Comparison of ENCODE assay signal across 9 cellular contexts in genomic region chr4:158782539-158783360, GRCh38. TPM values are rescaled to one million over a fixed set of nuclear protein-coding genes. Genes with fewer than 3 reads are reported as not detected.
DNase-seq lines count a peak whose midpoint lies in the region; ATAC-seq and TF ChIP-seq lines count a peak whose summit lies in the region.
"Had no signal": no experiment of that assay in that cellular context is flagged by ENCODE, and none has a peak within 500 bp of the region (broad histone marks: within the 10 kb centered on the region; RNA-seq: fewer than 3 reads in every experiment).

No MANE protein-coding gene starts in this region.

- no peak overlapping the region for H3K4me3 Mint-ChIP-seq in activated CD4-positive, alpha-beta T cell treated with anti-CD3 and anti-CD28 coated beads, Interleukin-2, amount 10 ng/mL, durations not matched to agents 24 days and 14 days
- H3K4me3 Mint-ChIP-seq in stimulated activated naive B cell treated with anti-CD40 and anti-IgM and Interleukin-4, amounts not matched to agents 10 μg/mL and 1 μg/mL and 100 μg/mL, for 72 hours: no peak overlapping the region

- peaks cover 36% of the 10 kb centered on the region for H3K4me1 Mint-ChIP-seq in activated CD4-positive, alpha-beta T cell treated with anti-CD3 and anti-CD28 coated beads, Interleukin-2, amount 10 ng/mL, durations not matched to agents 24 days and 14 days
- peaks cover 9 to 21% of the 10 kb centered on the region in 2 donors for H3K4me1 Mint-ChIP-seq in stimulated activated naive B cell treated with anti-CD40 and anti-IgM and Interleukin-4, amounts not matched to agents 10 μg/mL and 1 μg/mL and 100 μg/mL, for 72 hours

- DNase-seq in G401 (ENCODE audit: low spot score): peak; percentile 48
- DNase-seq in body of pancreas: peak in 2 of 4 donors; percentile 25 to 41
- DNase-seq in stimulated activated CD4-positive, alpha-beta T cell treated with anti-CD3 and anti-CD28 coated beads, Interleukin-2, amount 100 ng/mL, for 24 hours: no peak
- no peak for DNase-seq in NCI-H1105 treated with DMSO at 0.1 percent for 48 hours (lab: John Stamatoyannopoulos, UW)
- no peak for DNase-seq in activated CD4-positive, alpha-beta T cell treated with anti-CD3 and anti-CD28 coated beads, Interleukin-2, amount 10 ng/mL, durations not matched to agents 24 days and 14 days
- DNase-seq in stimulated activated naive B cell treated with anti-CD40 and anti-IgM and Interleukin-4, amounts not matched to agents 10 μg/mL and 1 μg/mL and 100 μg/mL, for 72 hours: no peak
- DNase-seq: Kasumi-1 had no signal

- ATAC-seq in HG02763 (IDR thresholded peaks at IDR 0.05; ENCODE audit: unreplicated experiment) (peak; percentile 39), body of pancreas (peak; percentile 75)
- ATAC-seq in stimulated activated naive B cell treated with anti-CD40 and anti-IgM and Interleukin-4, amounts not matched to agents 10 μg/mL and 1 μg/mL and 100 μg/mL, for 72 hours (replicated peaks): no peak

- no peak overlapping the region for H3K27ac Mint-ChIP-seq in activated CD4-positive, alpha-beta T cell treated with anti-CD3 and anti-CD28 coated beads, Interleukin-2, amount 10 ng/mL, durations not matched to agents 24 days and 14 days
- no peak overlapping the region for H3K27ac Mint-ChIP-seq in stimulated activated naive B cell treated with anti-CD40 and anti-IgM and Interleukin-4, amounts not matched to agents 10 μg/mL and 1 μg/mL and 100 μg/mL, for 72 hours

- no peaks in the 10 kb centered on the region for H3K27me3 ChIP-seq in body of pancreas
- H3K27me3 ChIP-seq in mucosa of rectum (ENCODE audit: control insufficient read depth in 2 of 2, insufficient read depth in 2 of 2, low read length in 2 of 2): no peaks in the 10 kb centered on the region

- intact Hi-C loops in body of pancreas (cut with DNase I): no loop called here
- intact Hi-C loops in activated CD4-positive, alpha-beta T cell treated with anti-CD3 and anti-CD28 coated beads, Interleukin-2, amount 10 ng/mL, durations not matched to agents 24 days and 14 days (cut with micrococcal nuclease): no loop called here

- peak overlapping the region; percentile 25 to 69 (median 38) for H3K27ac ChIP-seq in body of pancreas
- peak overlapping the region; percentile 64 to 76 for H3K27ac ChIP-seq in mucosa of rectum (ENCODE audit: low read depth in 2 of 2, low read length in 2 of 2)

- no peaks in the 10 kb centered on the region for H3K9me3 Mint-ChIP-seq in activated CD4-positive, alpha-beta T cell treated with anti-CD3 and anti-CD28 coated beads, Interleukin-2, amount 10 ng/mL, durations not matched to agents 24 days and 14 days
- H3K9me3 Mint-ChIP-seq in stimulated activated naive B cell treated with anti-CD40 and anti-IgM and Interleukin-4, amounts not matched to agents 10 μg/mL and 1 μg/mL and 100 μg/mL, for 72 hours: no peaks in the 10 kb centered on the region

- H3K9me3 ChIP-seq in body of pancreas: no peaks in the 10 kb centered on the region
- H3K9me3 ChIP-seq in mucosa of rectum (ENCODE audit: control insufficient read depth in 2 of 2, low read length in 2 of 2): no peaks in the 10 kb centered on the region

- H3K4me3 ChIP-seq in body of pancreas: no peak overlapping the region
- H3K4me3 ChIP-seq in mucosa of rectum (ENCODE audit: low read length in 2 of 2): peak overlapping the region; percentile 37 to 49

- H3K36me3 ChIP-seq in body of pancreas (replicated peaks in 1 of 2; ENCODE audit: insufficient read depth in 1 of 2, low read depth in 2 of 2): no peaks in the 10 kb centered on the region
- no peaks in the 10 kb centered on the region for H3K36me3 ChIP-seq in mucosa of rectum (ENCODE audit: control insufficient read depth in 2 of 2, insufficient read depth in 2 of 2, low read length in 2 of 2)

- in situ Hi-C loops in G401 (cut with HindIII; ENCODE audit: low sequenced_read_pairs): no loop called here

- WGBS in body of pancreas, 2 donors: 12 to 18% methylated on average over 4 of the region's 4 CpGs

- no peak for TF ChIP-seq POLR2A in body of pancreas (IDR thresholded peaks at IDR 0.05)

- H3K27me3 Mint-ChIP-seq in activated CD4-positive, alpha-beta T cell treated with anti-CD3 and anti-CD28 coated beads, Interleukin-2, amount 10 ng/mL, durations not matched to agents 24 days and 14 days: no peaks in the 10 kb centered on the region
- H3K27me3 Mint-ChIP-seq in stimulated activated naive B cell treated with anti-CD40 and anti-IgM and Interleukin-4, amounts not matched to agents 10 μg/mL and 1 μg/mL and 100 μg/mL, for 72 hours: peaks cover 54 to 73% of the 10 kb centered on the region in 2 donors

- no peak overlapping the region for H3K9ac ChIP-seq in mucosa of rectum (ENCODE audit: low read depth in 1 of 2, low read length in 2 of 2)

- TF ChIP-seq CTCF in body of pancreas (IDR thresholded peaks at IDR 0.05): no peak

- H3K36me3 Mint-ChIP-seq in activated CD4-positive, alpha-beta T cell treated with anti-CD3 and anti-CD28 coated beads, Interleukin-2, amount 10 ng/mL, durations not matched to agents 24 days and 14 days (ENCODE audit: low read depth): no peaks in the 10 kb centered on the region
- no peaks in the 10 kb centered on the region for H3K36me3 Mint-ChIP-seq in stimulated activated naive B cell treated with anti-CD40 and anti-IgM and Interleukin-4, amounts not matched to agents 10 μg/mL and 1 μg/mL and 100 μg/mL, for 72 hours

- H3K4me1 ChIP-seq in body of pancreas (peaks cover 64% of the 10 kb centered on the region), mucosa of rectum (ENCODE audit: control insufficient read depth in 2 of 2, insufficient read depth in 2 of 2, low read length in 2 of 2) (peaks cover 35 to 63% of the 10 kb centered on the region in 2 donors)

RNA-seq across cellular contexts. Expression of gene FNIP2, which starts 13.9 kb away (rescaled TPM):
- total RNA-seq in G401 (2014; rRNA removed; shearing (Covaris generic)): 19.8 and 28.9 TPM in 2 replicates
- total RNA-seq in body of pancreas: 10 to 100 TPM; 26.7 to 38.2 TPM
- total RNA-seq in activated CD4-positive, alpha-beta T cell treated with anti-CD3 and anti-CD28 coated beads, Interleukin-2, amount 10 ng/mL, durations not matched to agents 24 days and 14 days: 19.1 and 19.2 TPM in 2 replicates

RNA-seq across cellular contexts. Expression of gene PPID, which starts 59.6 kb away (rescaled TPM):
- 4.0 and 4.5 TPM in 2 replicates for total RNA-seq in G401 (2014; rRNA removed; shearing (Covaris generic))
- 10 to 100 TPM; 15.5 to 19.7 TPM for total RNA-seq in body of pancreas
- total RNA-seq in activated CD4-positive, alpha-beta T cell treated with anti-CD3 and anti-CD28 coated beads, Interleukin-2, amount 10 ng/mL, durations not matched to agents 24 days and 14 days: 62.9 and 64.7 TPM in 2 replicates

Comparison
In these comparisons a context has a peak if more than half of its experiments do, and no peak if none do; other contexts are left out.
1. ATAC-seq: peak in HG02763 (single experiment) and body of pancreas (single experiment); none in stimulated activated naive B cell treated with anti-CD40 and anti-IgM and Interleukin-4, amounts not matched to agents 10 μg/mL and 1 μg/mL and 100 μg/mL, for 72 hours (0 of 2).
2. H3K4me3 ChIP-seq: peak in mucosa of rectum (2 of 2); none in body of pancreas (0 of 2).